12 cellular contexts compared by ENCODE assay signal in genomic region chr22:26168934-26169311, GRCh38. TPM values are rescaled to one million over a fixed set of nuclear protein-coding genes. Genes with fewer than 3 reads are reported as not detected.
DNase-seq lines count a peak whose midpoint lies in the region; ATAC-seq and TF ChIP-seq lines count a peak whose summit lies in the region.
"Had no signal": no experiment of that assay in that cellular context is flagged by ENCODE, and none has a peak within 500 bp of the region (broad histone marks: within the 10 kb centered on the region; RNA-seq: fewer than 3 reads in every experiment).

No MANE protein-coding gene starts in this region.

- DNase-seq in cardiac muscle cell (ENCODE audit: low read depth in 1 of 2, low spot score in 1 of 2) (no peak), Right ventricle myocardium inferior (ENCODE audit: missing footprints) (no peak), endothelial cell (ENCODE audit: low spot score) (no peak), nephron progenitor cell (no peak), left lung (no peak), GM19238 (ENCODE audit: insufficient read length, low spot score) (no peak)
- DNase-seq in effector CD8-positive, alpha-beta T cell (lab: John Stamatoyannopoulos, UW), result no peak
- no peak for DNase-seq in effector memory CD8-positive, alpha-beta T cell
- DNase-seq: CD4-positive, alpha-beta T cell had no signal

- H3K27me3 ChIP-seq in cardiac muscle cell (peaks cover 44% of the 10 kb centered on the region), left lung (peaks cover 18 to 91% of the 10 kb centered on the region in 2 donors)

- H3K9me3 ChIP-seq in cardiac muscle cell (ENCODE audit: low read depth), result no peaks in the 10 kb centered on the region
- no peaks in the 10 kb centered on the region for H3K9me3 ChIP-seq in left lung

- H3K9me3 Mint-ChIP-seq in endothelial cell (ENCODE audit: unreplicated experiment), result no peaks in the 10 kb centered on the region
- H3K9me3 Mint-ChIP-seq in nephron progenitor cell, result no peaks in the 10 kb centered on the region
- no peaks in the 10 kb centered on the region for H3K9me3 Mint-ChIP-seq in effector memory CD8-positive, alpha-beta T cell
- H3K9me3 Mint-ChIP-seq: activated naive CD8-positive, alpha-beta T cell treated with anti-CD3 and anti-CD28 coated beads, Interleukin-2, amount 10 ng/mL, durations not matched to agents 7 days and 5 days; CD4-positive, alpha-beta T cell had no signal

- peak overlapping the region; percentile 88 for H3K4me3 Mint-ChIP-seq in endothelial cell (ENCODE audit: unreplicated experiment)
- peak overlapping the region; percentile 77 for H3K4me3 Mint-ChIP-seq in nephron progenitor cell
- H3K4me3 Mint-ChIP-seq in effector memory CD8-positive, alpha-beta T cell, result peak overlapping the region in 1 of 2 donors; percentile 1
- H3K4me3 Mint-ChIP-seq: activated naive CD8-positive, alpha-beta T cell treated with anti-CD3 and anti-CD28 coated beads, Interleukin-2, amount 10 ng/mL, durations not matched to agents 7 days and 5 days; CD4-positive, alpha-beta T cell had no signal

- intact Hi-C loops in Right ventricle myocardium inferior (cut with DNase I) (no loop called here), left lung (cut with DNase I) (no loop called here)

- H3K27me3 Mint-ChIP-seq in endothelial cell (ENCODE audit: unreplicated experiment) (peaks cover 4% of the 10 kb centered on the region), nephron progenitor cell (ENCODE audit: low read depth, poor library complexity) (peaks cover 79% of the 10 kb centered on the region)
- peaks cover 62 to 89% of the 10 kb centered on the region in 2 donors for H3K27me3 Mint-ChIP-seq in effector memory CD8-positive, alpha-beta T cell

- peak overlapping the region; percentile 51 for H3K4me3 ChIP-seq in cardiac muscle cell
- peak overlapping the region in 1 of 2 donors; percentile 23 for H3K4me3 ChIP-seq in left lung

- H3K4me1 Mint-ChIP-seq in endothelial cell (ENCODE audit: unreplicated experiment), result peaks cover 11% of the 10 kb centered on the region
- peaks cover 19% of the 10 kb centered on the region for H3K4me1 Mint-ChIP-seq in nephron progenitor cell
- H3K4me1 Mint-ChIP-seq in effector memory CD8-positive, alpha-beta T cell (ENCODE audit: low read depth in 2 of 2), result peaks cover 0 to 4% of the 10 kb centered on the region in 2 donors
- H3K4me1 Mint-ChIP-seq: activated naive CD8-positive, alpha-beta T cell treated with anti-CD3 and anti-CD28 coated beads, Interleukin-2, amount 10 ng/mL, durations not matched to agents 7 days and 5 days had no signal

- H3K36me3 ChIP-seq in cardiac muscle cell (no peaks in the 10 kb centered on the region), left lung (no peaks in the 10 kb centered on the region)

- no peak for ATAC-seq in Right ventricle myocardium inferior
- no peak for ATAC-seq in left lung
- ATAC-seq in effector memory CD8-positive, alpha-beta T cell (replicated peaks), result no peak

- H3K36me3 Mint-ChIP-seq in endothelial cell (ENCODE audit: low read depth, unreplicated experiment), result no peaks in the 10 kb centered on the region
- H3K36me3 Mint-ChIP-seq in nephron progenitor cell (ENCODE audit: low read depth), result no peaks in the 10 kb centered on the region
- no peaks in the 10 kb centered on the region for H3K36me3 Mint-ChIP-seq in effector memory CD8-positive, alpha-beta T cell (ENCODE audit: insufficient read depth)
- H3K36me3 Mint-ChIP-seq: activated naive CD8-positive, alpha-beta T cell treated with anti-CD3 and anti-CD28 coated beads, Interleukin-2, amount 10 ng/mL, durations not matched to agents 7 days and 5 days had no signal

- peaks cover 5% of the 10 kb centered on the region for H3K4me1 ChIP-seq in cardiac muscle cell (ENCODE audit: low read depth)
- H3K4me1 ChIP-seq in left lung, result peaks cover 0 to 14% of the 10 kb centered on the region in 2 donors

- H3K27ac Mint-ChIP-seq in endothelial cell (ENCODE audit: unreplicated experiment) (no peak overlapping the region), nephron progenitor cell (no peak overlapping the region)
- no peak overlapping the region for H3K27ac Mint-ChIP-seq in effector memory CD8-positive, alpha-beta T cell
- H3K27ac Mint-ChIP-seq: activated naive CD8-positive, alpha-beta T cell treated with anti-CD3 and anti-CD28 coated beads, Interleukin-2, amount 10 ng/mL, durations not matched to agents 7 days and 5 days; CD4-positive, alpha-beta T cell had no signal

- H3K27ac ChIP-seq in cardiac muscle cell, result no peak overlapping the region
- H3K27ac ChIP-seq in left lung, result no peak overlapping the region

- TF ChIP-seq CTCF in cardiac muscle cell (IDR thresholded peaks at IDR 0.05; ENCODE audit: low read depth, low read length) (no peak), endothelial cell (IDR thresholded peaks at IDR 0.05; ENCODE audit: unreplicated experiment) (no peak), nephron progenitor cell (IDR thresholded peaks at IDR 0.05) (no peak), left lung (IDR thresholded peaks at IDR 0.05) (no peak)

RNA-seq across cellular contexts. Expression of gene SEZ6L, which starts 0.3 kb away (rescaled TPM):
- total RNA-seq in cardiac muscle cell, result 0.12 and 0.28 TPM in 2 replicates
- polyA plus RNA-seq in cardiac muscle cell, result 0.46 TPM in 1 of 2 replicates, not detected in the other
- total RNA-seq in Right ventricle myocardium inferior, result 0.08 TPM
- total RNA-seq in endothelial cell (ENCODE audit: unreplicated experiment), result 1.2 TPM
- total RNA-seq in left lung, result under 1 TPM; 0.08 to 0.09 TPM
- total RNA-seq: activated naive CD8-positive, alpha-beta T cell treated with anti-CD3 and anti-CD28 coated beads, Interleukin-2, amount 10 ng/mL, durations not matched to agents 7 days and 5 days; M059J; T-helper 1 cell treated with Interleukin-12 subunit alpha and Interleukin-12 subunit beta and Interleukin-4 antibody, amounts not matched to agents 30 ng/mL and 1 ng/mL, for 36 hours had no signal
